In genomic region chr13:111483621-111483987, GRCh38 we compare ENCODE assay signal across 18 cellular contexts.
DNase-seq lines count a peak whose midpoint lies in the region; ATAC-seq, FAIRE-seq and TF ChIP-seq lines count a peak whose summit lies in the region.
"Had no signal": no experiment of that assay in that cellular context is flagged by ENCODE, and none has a peak within 500 bp of the region (broad histone marks: within the 10 kb centered on the region; RNA-seq: fewer than 3 reads in every experiment).

No MANE protein-coding gene starts in this region.

- TF ChIP-seq CTCF in WTC11 (IDR thresholded peaks at IDR 0.05) (no peak), kidney (IDR thresholded peaks at IDR 0.05; ENCODE audit: borderline replicate concordance, extremely low read depth, insufficient read depth) (no peak), upper lobe of right lung (IDR thresholded peaks at IDR 0.05) (no peak)

- H3K36me3 Mint-ChIP-seq in WTC11 = peaks cover 24% of the 10 kb centered on the region
- H3K36me3 Mint-ChIP-seq in activated CD4-positive, alpha-beta T cell treated with anti-CD3 and anti-CD28 coated beads for 36 hours (ENCODE audit: low read depth) = no peaks in the 10 kb centered on the region
- H3K36me3 Mint-ChIP-seq: CD8-positive, alpha-beta T cell had no signal

- no peaks in the 10 kb centered on the region for H3K27me3 ChIP-seq in upper lobe of right lung
- H3K27me3 ChIP-seq: BLaER1 treated with 17β-estradiol and CSF1 and Interleukin-3, amounts not matched to agents 10 nM and 100 nM had no signal

- no peak overlapping the region for H3K4me3 Mint-ChIP-seq in WTC11
- no peak overlapping the region for H3K4me3 Mint-ChIP-seq in activated CD4-positive, alpha-beta T cell treated with anti-CD3 and anti-CD28 coated beads for 36 hours
- H3K4me3 Mint-ChIP-seq: B cell; CD8-positive, alpha-beta T cell; HFFc6 had no signal

- peaks cover 36% of the 10 kb centered on the region for H3K9me3 Mint-ChIP-seq in WTC11
- H3K9me3 Mint-ChIP-seq in activated CD4-positive, alpha-beta T cell treated with anti-CD3 and anti-CD28 coated beads for 36 hours (ENCODE audit: low read depth) = peaks cover 8% of the 10 kb centered on the region

- H3K4me3 ChIP-seq in kidney (ENCODE audit: low read length in 2 of 2) = no peak overlapping the region
- H3K4me3 ChIP-seq in upper lobe of right lung = no peak overlapping the region
- H3K4me3 ChIP-seq: BLaER1 treated with 17β-estradiol and CSF1 and Interleukin-3, amounts not matched to agents 10 nM and 100 nM; GM12878 had no signal

- H3K36me3 ChIP-seq in kidney (ENCODE audit: control insufficient read depth in 1 of 2, insufficient read depth in 2 of 2, low read length in 2 of 2) (no peaks in the 10 kb centered on the region), upper lobe of right lung (no peaks in the 10 kb centered on the region)

- DNase-seq in WTC11 (ENCODE audit: low spot score) = no peak
- peak; percentile 8 for DNase-seq in kidney
- DNase-seq in posterior vena cava (ENCODE audit: low spot score) = peak; percentile 35
- peak; percentile 20 for DNase-seq in upper lobe of right lung
- no peak for DNase-seq in SIG-M5 treated with dmso at 0.1 percent for 504 hours (lab: John Stamatoyannopoulos, UW; ENCODE audit: unreplicated experiment)
- DNase-seq in activated CD4-positive, alpha-beta T cell treated with anti-CD3 and anti-CD28 coated beads for 36 hours = no peak
- DNase-seq in NCI-H526 (lab: John Stamatoyannopoulos, UW) = no peak
- DNase-seq: Calu3, DMS79 treated with DMSO at 0.1 percent for 48 hours, GOT3, H7, HFFc6 had no signal

- H3K9me3 ChIP-seq in kidney (ENCODE audit: control insufficient read depth in 1 of 2, low read length in 2 of 2) = peaks cover 2 to 10% of the 10 kb centered on the region in 2 donors
- peaks cover 8% of the 10 kb centered on the region for H3K9me3 ChIP-seq in upper lobe of right lung

- no peak for FAIRE-seq in kidney (lab: Jason Lieb, UNC)
- FAIRE-seq: GM12878, GM19239 had no signal

- H3K4me1 ChIP-seq in kidney (ENCODE audit: control insufficient read depth in 1 of 2, insufficient read depth in 1 of 2, low read depth in 1 of 2, low read length in 2 of 2) = no peaks in the 10 kb centered on the region
- H3K4me1 ChIP-seq in upper lobe of right lung = no peaks in the 10 kb centered on the region

- ATAC-seq in WTC11 (no peak), upper lobe of right lung (no peak)
- ATAC-seq in activated CD4-positive, alpha-beta T cell treated with anti-CD3 and anti-CD28 coated beads for 36 hours = no peak
- ATAC-seq: CD8-positive, alpha-beta T cell; GM12878; HCT116 had no signal

- H3K27me3 Mint-ChIP-seq in WTC11 (ENCODE audit: low read depth) = no peaks in the 10 kb centered on the region
- H3K27me3 Mint-ChIP-seq in activated CD4-positive, alpha-beta T cell treated with anti-CD3 and anti-CD28 coated beads for 36 hours = no peaks in the 10 kb centered on the region
- H3K27me3 Mint-ChIP-seq: B cell had no signal

- no peak overlapping the region for H3K9ac ChIP-seq in kidney (ENCODE audit: low read length in 2 of 2)
- H3K9ac ChIP-seq: BLaER1 treated with 17β-estradiol and CSF1 and Interleukin-3, amounts not matched to agents 10 nM and 100 nM had no signal

- CTCF ChIA-PET in WTC11 (lab: Charles Lee) = interaction anchor here (1.0 to 2.7 kb wide), 3 partner anchors 9 to 46 kb away, joined by 3 to 7 read pairs (median 4); no protein-coding TSS in a partner anchor
- CTCF ChIA-PET in activated CD4-positive, alpha-beta T cell treated with anti-CD3 and anti-CD28 coated beads for 36 hours (lab: Charles Lee) = interaction anchor here (0.6 kb wide), 1 partner anchor 477 kb away, joined by 3 read pairs; no protein-coding TSS in a partner anchor

- peak overlapping the region; percentile 78; the same call in 1 of the 2 replicates for H3K27ac Mint-ChIP-seq in WTC11
- no peak overlapping the region for H3K27ac Mint-ChIP-seq in activated CD4-positive, alpha-beta T cell treated with anti-CD3 and anti-CD28 coated beads for 36 hours
- H3K27ac Mint-ChIP-seq: B cell; CD8-positive, alpha-beta T cell; HFFc6 had no signal

- H3K27ac ChIP-seq in kidney (ENCODE audit: low read depth in 2 of 2, low read length in 2 of 2) (no peak overlapping the region), upper lobe of right lung (no peak overlapping the region)
- H3K27ac ChIP-seq: BLaER1 treated with 17β-estradiol and CSF1 and Interleukin-3, amounts not matched to agents 10 nM and 100 nM had no signal

- intact Hi-C loops in kidney (cut with DNase I) (no loop called here), posterior vena cava (cut with DNase I) (loop anchor here in 1 of 2 donors (10.0 kb wide), 1 partner anchor 1121 kb away; no protein-coding TSS in a partner anchor), upper lobe of right lung (cut with DNase I) (no loop called here)
- intact Hi-C loops in activated CD4-positive, alpha-beta T cell treated with anti-CD3 and anti-CD28 coated beads for 36 hours (cut with DNase I, micrococcal nuclease) = no loop called here

- 0 out of 2 replicates have a peak, but pooled peaks cover 4% of the 10 kb centered on the region for H3K4me1 Mint-ChIP-seq in WTC11
- H3K4me1 Mint-ChIP-seq in activated CD4-positive, alpha-beta T cell treated with anti-CD3 and anti-CD28 coated beads for 36 hours = no peaks in the 10 kb centered on the region
- H3K4me1 Mint-ChIP-seq: B cell had no signal

- POLR2A ChIA-PET in WTC11 (lab: Charles Lee) = no interaction called here
- POLR2A ChIA-PET in activated CD4-positive, alpha-beta T cell treated with anti-CD3 and anti-CD28 coated beads for 36 hours (lab: Charles Lee) = no interaction called here

TF ChIP-seq in WTC11, 78 proteins besides CTCF, POLR2A, EP300 and RAD21 (continues in another document):
- TF ChIP-seq ATF2 (CRISPR knock-in tag; IDR thresholded peaks at IDR 0.05; ENCODE audit: borderline replicate concordance, low read depth) (no peak), TP53 (CRISPR knock-in tag; IDR thresholded peaks at IDR 0.05) (no peak), ZNF425 (CRISPR knock-in tag; conservative IDR thresholded peaks at IDR 0.05) (no peak), MAX (CRISPR knock-in tag; IDR thresholded peaks at IDR 0.05) (no peak), STAT6 (CRISPR knock-in tag; conservative IDR thresholded peaks at IDR 0.05; ENCODE audit: low read depth) (no peak), ZNF138 (CRISPR knock-in tag; conservative IDR thresholded peaks at IDR 0.05) (no peak), ETV6 (CRISPR knock-in tag; IDR thresholded peaks at IDR 0.05) (no peak), NFYB (CRISPR knock-in tag; conservative IDR thresholded peaks at IDR 0.05; ENCODE audit: low read depth) (no peak), ZNF121 (CRISPR knock-in tag; IDR thresholded peaks at IDR 0.05) (no peak), ZNF396 (CRISPR knock-in tag; IDR thresholded peaks at IDR 0.05; ENCODE audit: borderline replicate concordance) (no peak), ZNF416 (CRISPR knock-in tag; IDR thresholded peaks at IDR 0.05) (no peak)

Comparison
In these comparisons a context has a peak if more than half of its experiments do, and no peak if none do; other contexts are left out.
1. DNase-seq: peak in kidney (single experiment), posterior vena cava (single experiment) and upper lobe of right lung (single experiment); none in WTC11 (single experiment), SIG-M5 treated with dmso at 0.1 percent for 504 hours (single experiment), activated CD4-positive, alpha-beta T cell treated with anti-CD3 and anti-CD28 coated beads for 36 hours (single experiment) and NCI-H526 (0 of 2).